17 cellular contexts compared by ENCODE assay signal in the genomic region with DNA sequence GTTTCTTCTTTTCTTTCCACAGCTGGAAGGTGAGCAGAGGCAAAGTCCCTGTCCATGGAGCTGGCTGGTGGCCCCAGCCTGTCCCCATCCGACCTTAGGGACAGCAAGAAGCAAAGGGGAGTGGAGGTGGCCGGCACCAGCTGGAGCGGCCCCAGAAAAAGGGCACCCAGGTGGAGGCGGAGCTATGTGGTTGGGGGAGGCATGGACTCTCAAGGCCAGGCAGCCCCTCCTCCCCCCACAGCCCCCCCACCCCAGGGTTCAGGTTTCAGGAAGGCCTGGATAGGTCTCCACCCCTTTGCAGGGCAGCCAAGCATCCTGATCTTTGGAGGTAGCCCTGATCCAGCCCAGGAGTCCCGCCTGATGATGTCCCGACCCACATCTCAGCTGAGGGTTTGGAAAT. TPM values are rescaled to one million over a fixed set of nuclear protein-coding genes. Genes with fewer than 3 reads are reported as not detected.
DNase-seq lines count a peak whose midpoint lies in the region; ATAC-seq and TF ChIP-seq lines count a peak whose summit lies in the region.
"Had no signal": no experiment of that assay in that cellular context is flagged by ENCODE, and none has a peak within 500 bp of the region (broad histone marks: within the 10 kb centered on the region; RNA-seq: fewer than 3 reads in every experiment).

A gene (minus strand): TSS at position 161 of the 400 bp plus-strand sequence. CDS start 5,258 bp downstream, outside the sequence.

- H3K27me3 ChIP-seq in smooth muscle cell (ENCODE audit: low read depth) (no peaks in the 10 kb centered on the region), suprapubic skin (no peaks in the 10 kb centered on the region)

- H2AFZ ChIP-seq in smooth muscle cell (ENCODE audit: low read depth) = peak within 1 kb of the TSS; percentile 62

- no peaks in the 10 kb centered on the region for H3K79me2 ChIP-seq in smooth muscle cell (ENCODE audit: low read depth)

- H3K27ac Mint-ChIP-seq in WTC11 = no peak within 1 kb of the TSS; the same call in 1 of the 2 replicates
- H3K27ac Mint-ChIP-seq: activated CD4-positive, alpha-beta T cell treated with anti-CD3 and anti-CD28 coated beads, Interleukin-2, amount 10 ng/mL, durations not matched to agents 7 days and 5 days; activated naive CD8-positive, alpha-beta T cell treated with anti-CD3 and anti-CD28 coated beads, Interleukin-2, amount 50 U/mL, for 24 hours had no signal

- WGBS in smooth muscle cell (ENCODE audit: low lambda C conversion rate) = 21% methylated on average over 6 of the region's 6 CpGs
- 70% methylated on average over 3 of the region's 6 CpGs for WGBS in suprapubic skin

- H3K9ac ChIP-seq in smooth muscle cell (ENCODE audit: low read depth) = no peak within 1 kb of the TSS

- no peak within 1 kb of the TSS for H3K27ac ChIP-seq in smooth muscle cell (ENCODE audit: low read depth)
- H3K27ac ChIP-seq in suprapubic skin = no peak within 1 kb of the TSS
- H3K27ac ChIP-seq: psoas muscle had no signal

- no peak for TF ChIP-seq EP300 in suprapubic skin (IDR thresholded peaks at IDR 0.05)

- no peaks in the 10 kb centered on the region for H3K9me3 ChIP-seq in smooth muscle cell (replicated peaks; ENCODE audit: low read depth)
- H3K9me3 ChIP-seq in suprapubic skin = no peaks in the 10 kb centered on the region
- H3K9me3 ChIP-seq: psoas muscle had no signal

- H3K27me3 Mint-ChIP-seq in WTC11 (ENCODE audit: low read depth) = no peaks in the 10 kb centered on the region

- H3K4me2 ChIP-seq in smooth muscle cell = peak within 1 kb of the TSS; percentile 31

- POLR2A ChIA-PET in WTC11 (lab: Charles Lee) = interaction anchor here (0.5 to 1.3 kb wide), 2 partner anchors 11 to 91 kb away, joined by 3 to 6 read pairs; no protein-coding TSS in a partner anchor

- peak within 1 kb of the TSS; percentile 79 for H3K4me3 Mint-ChIP-seq in WTC11
- H3K4me3 Mint-ChIP-seq: activated CD4-positive, alpha-beta T cell treated with anti-CD3 and anti-CD28 coated beads, Interleukin-2, amount 10 ng/mL, durations not matched to agents 7 days and 5 days; activated naive CD8-positive, alpha-beta T cell treated with anti-CD3 and anti-CD28 coated beads, Interleukin-2, amount 50 U/mL, for 24 hours; CD14-positive monocyte had no signal

- TF ChIP-seq CTCF in WTC11 (IDR thresholded peaks at IDR 0.05) = no peak
- TF ChIP-seq CTCF in smooth muscle cell (IDR thresholded peaks at IDR 0.05; ENCODE audit: borderline replicate concordance, insufficient read depth, poor library complexity, severe bottlenecking) = no peak
- no peak for TF ChIP-seq CTCF in suprapubic skin (IDR thresholded peaks at IDR 0.05)

- H3F3A ChIP-seq in smooth muscle cell (ENCODE audit: low read depth) = no peaks in the 10 kb centered on the region

- ATAC-seq in WTC11 (peak; percentile 96), HG03342 (IDR thresholded peaks at IDR 0.05; ENCODE audit: unreplicated experiment) (no peak)
- ATAC-seq: activated naive CD8-positive, alpha-beta T cell treated with anti-CD3 and anti-CD28 coated beads, Interleukin-2, amount 50 U/mL, for 24 hours; left cardiac atrium; psoas muscle had no signal

- DNase-seq in NCI-H2029 (lab: John Stamatoyannopoulos, UW) (peak; percentile 22), NCI-H2029 treated with DMSO at 0.1 percent for 48 hours (lab: John Stamatoyannopoulos, UW) (no peak), WTC11 (ENCODE audit: low spot score) (peak; percentile 77), iPS-NIHi11 (ENCODE audit: low spot score) (peak; percentile 93), smooth muscle cell (lab: John Stamatoyannopoulos, UW; ENCODE audit: unreplicated experiment) (no peak), suprapubic skin (ENCODE audit: low spot score in 2 of 2) (no peak), 8988T (no peak)
- DNase-seq: activated CD4-positive, alpha-beta T cell treated with anti-CD3 and anti-CD28 coated beads, Interleukin-2, amount 10 ng/mL, durations not matched to agents 7 days and 5 days; activated naive CD8-positive, alpha-beta T cell treated with anti-CD3 and anti-CD28 coated beads, Interleukin-2, amount 50 U/mL, for 24 hours; cerebellar nuclear complex; HCEC 1CT; left cardiac atrium; NCI-H187; psoas muscle; SIG-M5 had no signal

- no peaks in the 10 kb centered on the region for H4K20me1 ChIP-seq in smooth muscle cell (ENCODE audit: low read depth)

- TF ChIP-seq POLR2A in suprapubic skin (IDR thresholded peaks at IDR 0.05) = no peak

- no peaks in the 10 kb centered on the region for H3K36me3 Mint-ChIP-seq in WTC11

- no peaks in the 10 kb centered on the region for H3K9me3 Mint-ChIP-seq in WTC11
- H3K9me3 Mint-ChIP-seq: activated CD4-positive, alpha-beta T cell treated with anti-CD3 and anti-CD28 coated beads, Interleukin-2, amount 10 ng/mL, durations not matched to agents 7 days and 5 days; activated naive CD8-positive, alpha-beta T cell treated with anti-CD3 and anti-CD28 coated beads, Interleukin-2, amount 50 U/mL, for 24 hours; CD14-positive monocyte had no signal

- H3K4me3 ChIP-seq in smooth muscle cell (peak within 1 kb of the TSS; percentile 29), suprapubic skin (no peak within 1 kb of the TSS)
- H3K4me3 ChIP-seq: psoas muscle had no signal

- H3K4me1 Mint-ChIP-seq in WTC11 = peaks cover 18% of the 10 kb centered on the region
- H3K4me1 Mint-ChIP-seq: activated CD4-positive, alpha-beta T cell treated with anti-CD3 and anti-CD28 coated beads, Interleukin-2, amount 10 ng/mL, durations not matched to agents 7 days and 5 days; activated naive CD8-positive, alpha-beta T cell treated with anti-CD3 and anti-CD28 coated beads, Interleukin-2, amount 50 U/mL, for 24 hours had no signal

- H3K4me1 ChIP-seq in smooth muscle cell (ENCODE audit: low read depth) (no peaks in the 10 kb centered on the region), suprapubic skin (no peaks in the 10 kb centered on the region)
- H3K4me1 ChIP-seq: psoas muscle had no signal

- CTCF ChIA-PET in WTC11 (lab: Charles Lee) = interaction anchor here (0.6 to 1.8 kb wide), 3 partner anchors 14 to 235 kb away, joined by 3 to 5 read pairs (median 3); no protein-coding TSS in a partner anchor

- H3K36me3 ChIP-seq in smooth muscle cell (ENCODE audit: low read depth) (no peaks in the 10 kb centered on the region), suprapubic skin (no peaks in the 10 kb centered on the region)

TF ChIP-seq in WTC11, 78 proteins besides CTCF, POLR2A, EP300 and RAD21 (continues in another document):
- TF ChIP-seq, protein P1, sequence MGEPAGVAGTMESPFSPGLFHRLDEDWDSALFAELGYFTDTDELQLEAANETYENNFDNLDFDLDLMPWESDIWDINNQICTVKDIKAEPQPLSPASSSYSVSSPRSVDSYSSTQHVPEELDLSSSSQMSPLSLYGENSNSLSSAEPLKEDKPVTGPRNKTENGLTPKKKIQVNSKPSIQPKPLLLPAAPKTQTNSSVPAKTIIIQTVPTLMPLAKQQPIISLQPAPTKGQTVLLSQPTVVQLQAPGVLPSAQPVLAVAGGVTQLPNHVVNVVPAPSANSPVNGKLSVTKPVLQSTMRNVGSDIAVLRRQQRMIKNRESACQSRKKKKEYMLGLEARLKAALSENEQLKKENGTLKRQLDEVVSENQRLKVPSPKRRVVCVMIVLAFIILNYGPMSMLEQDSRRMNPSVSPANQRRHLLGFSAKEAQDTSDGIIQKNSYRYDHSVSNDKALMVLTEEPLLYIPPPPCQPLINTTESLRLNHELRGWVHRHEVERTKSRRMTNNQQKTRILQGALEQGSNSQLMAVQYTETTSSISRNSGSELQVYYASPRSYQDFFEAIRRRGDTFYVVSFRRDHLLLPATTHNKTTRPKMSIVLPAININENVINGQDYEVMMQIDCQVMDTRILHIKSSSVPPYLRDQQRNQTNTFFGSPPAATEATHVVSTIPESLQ (CRISPR knock-in tag; IDR thresholded peaks at IDR 0.05) = no peak
- TF ChIP-seq, protein P2, sequence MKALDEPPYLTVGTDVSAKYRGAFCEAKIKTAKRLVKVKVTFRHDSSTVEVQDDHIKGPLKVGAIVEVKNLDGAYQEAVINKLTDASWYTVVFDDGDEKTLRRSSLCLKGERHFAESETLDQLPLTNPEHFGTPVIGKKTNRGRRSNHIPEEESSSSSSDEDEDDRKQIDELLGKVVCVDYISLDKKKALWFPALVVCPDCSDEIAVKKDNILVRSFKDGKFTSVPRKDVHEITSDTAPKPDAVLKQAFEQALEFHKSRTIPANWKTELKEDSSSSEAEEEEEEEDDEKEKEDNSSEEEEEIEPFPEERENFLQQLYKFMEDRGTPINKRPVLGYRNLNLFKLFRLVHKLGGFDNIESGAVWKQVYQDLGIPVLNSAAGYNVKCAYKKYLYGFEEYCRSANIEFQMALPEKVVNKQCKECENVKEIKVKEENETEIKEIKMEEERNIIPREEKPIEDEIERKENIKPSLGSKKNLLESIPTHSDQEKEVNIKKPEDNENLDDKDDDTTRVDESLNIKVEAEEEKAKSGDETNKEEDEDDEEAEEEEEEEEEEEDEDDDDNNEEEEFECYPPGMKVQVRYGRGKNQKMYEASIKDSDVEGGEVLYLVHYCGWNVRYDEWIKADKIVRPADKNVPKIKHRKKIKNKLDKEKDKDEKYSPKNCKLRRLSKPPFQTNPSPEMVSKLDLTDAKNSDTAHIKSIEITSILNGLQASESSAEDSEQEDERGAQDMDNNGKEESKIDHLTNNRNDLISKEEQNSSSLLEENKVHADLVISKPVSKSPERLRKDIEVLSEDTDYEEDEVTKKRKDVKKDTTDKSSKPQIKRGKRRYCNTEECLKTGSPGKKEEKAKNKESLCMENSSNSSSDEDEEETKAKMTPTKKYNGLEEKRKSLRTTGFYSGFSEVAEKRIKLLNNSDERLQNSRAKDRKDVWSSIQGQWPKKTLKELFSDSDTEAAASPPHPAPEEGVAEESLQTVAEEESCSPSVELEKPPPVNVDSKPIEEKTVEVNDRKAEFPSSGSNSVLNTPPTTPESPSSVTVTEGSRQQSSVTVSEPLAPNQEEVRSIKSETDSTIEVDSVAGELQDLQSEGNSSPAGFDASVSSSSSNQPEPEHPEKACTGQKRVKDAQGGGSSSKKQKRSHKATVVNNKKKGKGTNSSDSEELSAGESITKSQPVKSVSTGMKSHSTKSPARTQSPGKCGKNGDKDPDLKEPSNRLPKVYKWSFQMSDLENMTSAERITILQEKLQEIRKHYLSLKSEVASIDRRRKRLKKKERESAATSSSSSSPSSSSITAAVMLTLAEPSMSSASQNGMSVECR (CRISPR knock-in tag; IDR thresholded peaks at IDR 0.05; ENCODE audit: borderline replicate concordance) = no peak
- TF ChIP-seq, protein P3, sequence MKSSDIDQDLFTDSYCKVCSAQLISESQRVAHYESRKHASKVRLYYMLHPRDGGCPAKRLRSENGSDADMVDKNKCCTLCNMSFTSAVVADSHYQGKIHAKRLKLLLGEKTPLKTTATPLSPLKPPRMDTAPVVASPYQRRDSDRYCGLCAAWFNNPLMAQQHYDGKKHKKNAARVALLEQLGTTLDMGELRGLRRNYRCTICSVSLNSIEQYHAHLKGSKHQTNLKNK (CRISPR knock-in tag; IDR thresholded peaks at IDR 0.05) = no peak
- TF ChIP-seq SP1 (CRISPR knock-in tag; conservative IDR thresholded peaks at IDR 0.05) (0 out of 2 replicates have a peak, but pooled peaks have one; percentile 46), GABPB1 (CRISPR knock-in tag; IDR thresholded peaks at IDR 0.05) (no peak)

RNA-seq across cellular contexts. Expression of the gene that starts here (rescaled TPM):
- total RNA-seq in WTC11 (2021) (18.1 to 27.9 TPM (median 24.4 TPM) in 3 replicates), smooth muscle cell (2.3 and 3.7 TPM in 2 replicates), suprapubic skin (under 1 TPM in 2 of 4 donors, not detected in 2; 0.42 to 0.95 TPM)
- 2.2 and 7.1 TPM in 2 replicates for polyA plus RNA-seq in smooth muscle cell

Comparison
In these comparisons a context has a peak if more than half of its experiments do, and no peak if none do; other contexts are left out.
1. DNase-seq: peak in NCI-H2029 (single experiment), WTC11 (single experiment) and iPS-NIHi11 (single experiment); none in NCI-H2029 treated with DMSO at 0.1 percent for 48 hours (single experiment), smooth muscle cell (single experiment), suprapubic skin (0 of 2) and 8988T (single experiment).